ENCODE assay signal across 13 cellular contexts in genomic region chr3:66441692-66442091, GRCh38. TPM values are rescaled to one million over a fixed set of nuclear protein-coding genes. Genes with fewer than 3 reads are reported as not detected.
DNase-seq lines count a peak whose midpoint lies in the region; ATAC-seq and TF ChIP-seq lines count a peak whose summit lies in the region.
"Had no signal": no experiment of that assay in that cellular context is flagged by ENCODE, and none has a peak within 500 bp of the region (broad histone marks: within the 10 kb centered on the region; RNA-seq: fewer than 3 reads in every experiment).

No MANE protein-coding gene starts in this region.

- H3K79me2 ChIP-seq in Loucy (ENCODE audit: insufficient read depth, low read length) (peaks cover 65% of the 10 kb centered on the region), osteoblast (ENCODE audit: insufficient read depth, low read length) (no peaks in the 10 kb centered on the region)

- H3K9me3 ChIP-seq in A673 (ENCODE audit: low read depth, low read length, poor library complexity, severe bottlenecking) (no peaks in the 10 kb centered on the region), Loucy (ENCODE audit: insufficient read depth, low read depth, low read length) (no peaks in the 10 kb centered on the region), endodermal cell (ENCODE audit: control insufficient read depth, low read length) (no peaks in the 10 kb centered on the region), osteoblast (ENCODE audit: low read depth, low read length) (no peaks in the 10 kb centered on the region)

- TF ChIP-seq CTCF in A673 (conservative IDR thresholded peaks at IDR 0.05; ENCODE audit: low read depth, low read length) (no peak), Loucy (conservative IDR thresholded peaks at IDR 0.05; ENCODE audit: low read length) (no peak), endodermal cell (conservative IDR thresholded peaks at IDR 0.05) (no peak), osteoblast (IDR thresholded peaks at IDR 0.05; ENCODE audit: extremely low read depth, low read depth, low read length) (no peak), type B pancreatic cell (conservative IDR thresholded peaks at IDR 0.05) (no peak)

- no peak overlapping the region for H2AFZ ChIP-seq in Loucy (ENCODE audit: low read length)
- peak overlapping the region; percentile 63 for H2AFZ ChIP-seq in osteoblast (ENCODE audit: low read length)

- no peaks in the 10 kb centered on the region for H3K27me3 ChIP-seq in A673 (replicated peaks; ENCODE audit: insufficient read depth, low read depth, low read length, poor library complexity)
- no peaks in the 10 kb centered on the region for H3K27me3 ChIP-seq in Loucy (ENCODE audit: insufficient read depth, low read length, poor library complexity, severe bottlenecking)
- H3K27me3 ChIP-seq in endodermal cell (ENCODE audit: control insufficient read depth, insufficient read depth, low read length, poor library complexity, severe bottlenecking), result no peaks in the 10 kb centered on the region
- no peaks in the 10 kb centered on the region for H3K27me3 ChIP-seq in osteoblast (ENCODE audit: insufficient read depth, low read length)

- H3K36me3 ChIP-seq in A673 (ENCODE audit: insufficient read depth, low read length, poor library complexity, severe bottlenecking) (no peaks in the 10 kb centered on the region), Loucy (ENCODE audit: insufficient read depth, low read length) (peaks cover 11% of the 10 kb centered on the region; the same call in 1 of the 2 replicates), endodermal cell (ENCODE audit: control insufficient read depth, insufficient read depth, low read length) (peaks cover 28% of the 10 kb centered on the region), osteoblast (ENCODE audit: insufficient read depth, low read length) (no peaks in the 10 kb centered on the region)

- peak overlapping the region; percentile 92 for H3K27ac Mint-ChIP-seq in endodermal cell
- no peak overlapping the region for H3K27ac Mint-ChIP-seq in type B pancreatic cell

- H3K9me3 Mint-ChIP-seq in endodermal cell (no peaks in the 10 kb centered on the region), type B pancreatic cell (no peaks in the 10 kb centered on the region)

- no peaks in the 10 kb centered on the region for H4K20me1 ChIP-seq in Loucy (ENCODE audit: insufficient read depth, low read length, poor library complexity, severe bottlenecking)
- no peaks in the 10 kb centered on the region for H4K20me1 ChIP-seq in osteoblast (ENCODE audit: insufficient read depth, low read length)

- no TSS peak for BruUV-seq in A673 (replicated peaks; lab: Mats Ljungman, UMichigan)

- peaks cover 10% of the 10 kb centered on the region for H3F3A ChIP-seq in Loucy (ENCODE audit: low read depth)

- H3K4me3 ChIP-seq in A673 (ENCODE audit: low read depth, low read length, poor library complexity, severe bottlenecking) (no peak overlapping the region), Loucy (ENCODE audit: low read length, poor library complexity, severe bottlenecking) (no peak overlapping the region), endodermal cell (ENCODE audit: low read length) (no peak overlapping the region), osteoblast (ENCODE audit: insufficient read depth, low read length) (peak overlapping the region; percentile 12)

- 86% methylated on average over 6 of the region's 6 CpGs for WGBS in endodermal cell (ENCODE audit: insufficient coverage in 1 of 2, insufficient read length in 1 of 2), 2 experiments

- H3K4me1 ChIP-seq in A673 (ENCODE audit: insufficient read depth, low read length, poor library complexity, severe bottlenecking), result peaks cover 46% of the 10 kb centered on the region
- peaks cover 63% of the 10 kb centered on the region for H3K4me1 ChIP-seq in Loucy (ENCODE audit: insufficient read depth, low read length, poor library complexity, severe bottlenecking)
- H3K4me1 ChIP-seq in endodermal cell (ENCODE audit: control insufficient read depth, insufficient read depth, low read length), result peaks cover 39% of the 10 kb centered on the region
- peaks cover 30% of the 10 kb centered on the region for H3K4me1 ChIP-seq in osteoblast (ENCODE audit: insufficient read depth, low read length)

- no peak overlapping the region for H3K4me3 Mint-ChIP-seq in endodermal cell
- no peak overlapping the region for H3K4me3 Mint-ChIP-seq in type B pancreatic cell

- peaks cover 2% of the 10 kb centered on the region for H3K27me3 Mint-ChIP-seq in endodermal cell (ENCODE audit: insufficient read depth)
- H3K27me3 Mint-ChIP-seq in type B pancreatic cell, result no peaks in the 10 kb centered on the region

- H3K4me2 ChIP-seq in Loucy (ENCODE audit: low read depth, low read length, poor library complexity, severe bottlenecking), result peak overlapping the region; percentile 85
- H3K4me2 ChIP-seq in osteoblast (ENCODE audit: insufficient read depth, low read length), result peak overlapping the region; percentile 50
- H3K4me2 ChIP-seq: KMS-11 had no signal

- H3K27ac ChIP-seq in A673 (ENCODE audit: low read depth, low read length, poor library complexity, severe bottlenecking) (peak overlapping the region; percentile 86), endodermal cell (ENCODE audit: low read depth, low read length) (no peak overlapping the region), osteoblast (ENCODE audit: low read depth, low read length) (peak overlapping the region; percentile 83)
- H3K27ac ChIP-seq: KMS-11 had no signal

- DNase-seq in A673 (ENCODE audit: low spot score), result no peak
- no peak for DNase-seq in endodermal cell
- DNase-seq in osteoblast (ENCODE audit: insufficient read length, low spot score, missing footprints), result no peak
- DNase-seq in HK-2 (ENCODE audit: unreplicated experiment), result no peak
- no peak for DNase-seq in stimulated activated CD4-positive, alpha-beta T cell treated with anti-CD3 and anti-CD28 coated beads, Interleukin-4, amount 100 ng/mL, for 24 hours
- DNase-seq in type B pancreatic cell (ENCODE audit: extremely low spot score, unreplicated experiment), result no peak
- DNase-seq: activated CD4-positive, alpha-beta T cell treated with anti-CD3 and anti-CD28 coated beads, Interleukin-2, amount 50 U/mL, for 48 hours; activated naive CD4-positive, alpha-beta T cell treated with Interleukin-2 at 50 U/mL for 16 hours; DMS79; NCI-H1930 had no signal

- no peaks in the 10 kb centered on the region for H3K9me2 ChIP-seq in Loucy (replicated peaks; ENCODE audit: low read depth, low read length)

- CTCF ChIA-PET in A673 (lab: Charles Lee), result no interaction called here

- H3K4me1 Mint-ChIP-seq in endodermal cell, result peaks cover 78% of the 10 kb centered on the region
- peaks cover 53% of the 10 kb centered on the region for H3K4me1 Mint-ChIP-seq in type B pancreatic cell (ENCODE audit: unreplicated experiment)

- peak overlapping the region; percentile 66 for H3K9ac ChIP-seq in Loucy (ENCODE audit: low read depth, low read length, poor library complexity, severe bottlenecking)
- no peak overlapping the region for H3K9ac ChIP-seq in endodermal cell (ENCODE audit: extremely low read depth, low read length, poor library complexity, severe bottlenecking)
- H3K9ac ChIP-seq: KMS-11 had no signal

- intact Hi-C loops in A673 (cut with micrococcal nuclease; ENCODE audit: unreplicated experiment), result no loop called here

- POLR2A ChIA-PET in A673 (lab: Charles Lee; ENCODE audit: low non-redundant PET), result no interaction called here

- no peak for ATAC-seq in HG03442 (IDR thresholded peaks at IDR 0.05; ENCODE audit: unreplicated experiment)

- peaks cover 4% of the 10 kb centered on the region for H3K36me3 Mint-ChIP-seq in endodermal cell (ENCODE audit: low read depth)
- peaks cover 3% of the 10 kb centered on the region for H3K36me3 Mint-ChIP-seq in type B pancreatic cell

RNA-seq across cellular contexts. Expression of gene LRIG1, which starts 59.1 kb away (rescaled TPM):
- total RNA-seq in A673 (2021) (24.1 and 24.9 TPM in 2 replicates), endodermal cell (10 to 100 TPM; 37.5 to 42.3 TPM), osteoblast (14.1 and 16.5 TPM in 2 replicates), type B pancreatic cell (ENCODE audit: low replicate concordance) (10.9 and 28.9 TPM in 2 replicates)
- polyA plus RNA-seq in endodermal cell (2013, experiment 1 of 2), result 119 TPM
- polyA plus RNA-seq in endodermal cell (2013, experiment 2 of 2), result 96.5 TPM
